In the genomic region with DNA sequence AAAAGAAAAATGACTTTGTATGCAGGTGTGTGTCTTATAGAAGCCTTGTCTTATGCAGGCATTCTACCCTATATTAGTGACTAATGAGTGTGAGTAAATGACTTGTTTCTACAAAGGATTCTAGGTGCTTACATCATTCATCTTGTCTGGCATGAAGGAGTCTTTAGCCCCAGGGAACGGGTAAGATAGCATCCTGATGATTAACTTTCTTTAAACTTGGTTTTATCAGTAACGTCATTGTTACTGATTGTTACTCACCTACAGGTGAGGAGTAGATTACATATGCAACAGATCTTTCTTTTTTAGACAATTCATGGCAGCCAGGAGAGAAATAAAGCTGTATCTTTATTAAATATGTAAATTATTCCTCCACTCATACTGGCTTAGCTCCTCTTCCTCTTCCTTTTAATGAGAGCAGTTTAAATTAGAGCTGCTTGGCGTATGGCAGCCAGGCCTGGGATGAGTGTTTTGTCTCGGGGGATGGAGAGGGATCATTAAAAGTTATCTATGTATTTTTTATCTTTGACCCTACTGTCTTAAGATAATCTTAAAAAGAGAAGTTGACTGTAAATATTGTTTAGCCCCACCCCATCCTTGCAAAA, we compare ENCODE assay signal across 10 cellular contexts. TPM values are rescaled to one million over a fixed set of nuclear protein-coding genes. Genes with fewer than 3 reads are reported as not detected.
DNase-seq lines count a peak whose midpoint lies in the region; ATAC-seq, FAIRE-seq and TF ChIP-seq lines count a peak whose summit lies in the region.
"Had no signal": no experiment of that assay in that cellular context is flagged by ENCODE, and none has a peak within 500 bp of the region (broad histone marks: within the 10 kb centered on the region; RNA-seq: fewer than 3 reads in every experiment).

No MANE protein-coding gene starts in this region.

- peak; percentile 42 for DNase-seq in HT1080 (ENCODE audit: low read depth)
- peak; percentile 100 for DNase-seq in bronchial epithelial cell (ENCODE audit: low read depth)
- DNase-seq in kidney glomerular epithelial cell (lab: John Stamatoyannopoulos, UW), result peak; percentile 28
- DNase-seq in superior temporal gyrus (ENCODE audit: extremely low spot score), result peak; percentile 36
- no peak for DNase-seq in medulla oblongata (ENCODE audit: extremely low spot score)
- DNase-seq in AG08395 (ENCODE audit: low spot score), result no peak
- DNase-seq in AG08396 (ENCODE audit: low spot score), result no peak
- DNase-seq: activated T-cell treated with anti-CD3 and anti-CD28 coated beads, Interleukin-2, amount 50 U/mL, for 24 hours; NCI-H748 treated with DMSO at 0.1 percent for 48 hours had no signal

- no peaks in the 10 kb centered on the region for H3K27me3 ChIP-seq in bronchial epithelial cell (ENCODE audit: control insufficient read depth, insufficient read depth, low read length)

- FAIRE-seq in bronchial epithelial cell (lab: Jason Lieb, UNC), result no peak

- no peak for TF ChIP-seq CTCF in bronchial epithelial cell (IDR thresholded peaks at IDR 0.05; ENCODE audit: insufficient read depth, low read length, severe bottlenecking)

- H3K4me3 ChIP-seq in bronchial epithelial cell (ENCODE audit: low read depth, low read length), result no peak overlapping the region

- no peaks in the 10 kb centered on the region for H3K36me3 ChIP-seq in bronchial epithelial cell (ENCODE audit: control insufficient read depth, insufficient read depth, low read length)

- no peak for ATAC-seq in GM21529 (IDR thresholded peaks at IDR 0.05; ENCODE audit: unreplicated experiment)

RNA-seq across cellular contexts. Expression of a gene that starts 57.2 kb away (rescaled TPM):
- total RNA-seq in HT1080 (2014; rRNA removed; shearing (Covaris generic)), result 93.8 and 114 TPM in 2 replicates
- polyA plus RNA-seq in HT1080 (2015; cell fraction: cytosol; rRNA removed), result 108 and 138 TPM in 2 replicates
- 284 and 324 TPM in 2 replicates for polyA plus RNA-seq in HT1080 (2015; cell fraction: nucleus; rRNA removed)
- 125 and 173 TPM in 2 replicates for total RNA-seq in bronchial epithelial cell

Comparison
In these comparisons a context has a peak if more than half of its experiments do, and no peak if none do; other contexts are left out.
1. DNase-seq: peak in HT1080 (single experiment), bronchial epithelial cell (single experiment), kidney glomerular epithelial cell (single experiment) and superior temporal gyrus (single experiment); none in medulla oblongata (single experiment), AG08395 (single experiment) and AG08396 (single experiment).